23 cellular contexts compared by ENCODE assay signal in genomic region chr3:104584702-104585101, GRCh38.
A peak's percentile ranks its signal among the peaks of the same experiment; 100 is the strongest.
DNase-seq lines count a peak whose midpoint lies in the region; ATAC-seq, FAIRE-seq and TF ChIP-seq lines count a peak whose summit lies in the region.
"Had no signal": no experiment of that assay in that cellular context is flagged by ENCODE, and none has a peak within 500 bp of the region (broad histone marks: within the 10 kb centered on the region; RNA-seq: fewer than 3 reads in every experiment).

No MANE protein-coding gene starts in this region.

- H3K79me2 ChIP-seq in PC-9 (ENCODE audit: low read depth) (no peaks in the 10 kb centered on the region), H1 (ENCODE audit: control insufficient read depth in 1 of 2, insufficient read depth in 2 of 2, low read length in 2 of 2) (no peaks in the 10 kb centered on the region), osteoblast (ENCODE audit: insufficient read depth, low read length) (no peaks in the 10 kb centered on the region)

- no peak overlapping the region for H2BK120ac ChIP-seq in H1 (replicated peaks; ENCODE audit: low read depth, low read length)

- WGBS in H1 (ENCODE audit: extremely low coverage in 1 of 2, insufficient coverage in 1 of 2, insufficient read length in 1 of 2, insufficient replicate concordance in 2 of 2, low coverage in 1 of 2, low lambda C conversion rate in 2 of 2, missing lambda C conversion rate in 1 of 2), 2 experiments = 88% methylated on average over 5 of the region's 5 CpGs; no CpG with 5 or more reads in 1 of the 2 experiments

- no peak overlapping the region for H3K27ac ChIP-seq in PC-9
- H3K27ac ChIP-seq in H1 (ENCODE audit: low read depth, low read length) = no peak overlapping the region
- H3K27ac ChIP-seq in osteoblast (ENCODE audit: low read depth, low read length) = no peak overlapping the region
- H3K27ac ChIP-seq: BLaER1, Peyer's patch had no signal

- POLR2A ChIA-PET in PC-9 (lab: Charles Lee; ENCODE audit: unreplicated experiment) (no interaction called here), H1 (lab: Charles Lee; ENCODE audit: partially characterized antibody) (no interaction called here)

- no peak overlapping the region for H4K8ac ChIP-seq in H1 (ENCODE audit: extremely low read depth, insufficient read depth, low read length)

- H3K27me3 ChIP-seq in PC-9 (ENCODE audit: insufficient read depth, low read depth) (no peaks in the 10 kb centered on the region), H1 (replicated peaks in 1 of 4; ENCODE audit: control insufficient read depth in 3 of 4, extremely low read depth in 1 of 4, insufficient read depth in 3 of 4, low read length in 3 of 4) (no peaks in the 10 kb centered on the region), osteoblast (ENCODE audit: insufficient read depth, low read length) (no peaks in the 10 kb centered on the region)
- H3K27me3 ChIP-seq: BLaER1, MG63, Peyer's patch had no signal

- no peak overlapping the region for H3K4me3 ChIP-seq in PC-9
- no peak overlapping the region for H3K4me3 ChIP-seq in H1 (ENCODE audit: extremely low read depth in 1 of 4, insufficient read depth in 2 of 4, low read depth in 3 of 4, low read length in 4 of 4)
- no peak overlapping the region for H3K4me3 ChIP-seq in osteoblast (ENCODE audit: insufficient read depth, low read length)
- H3K4me3 ChIP-seq: BLaER1, GM23338, HAP-1, MG63, Peyer's patch had no signal

- H3K23me2 ChIP-seq in H1 (ENCODE audit: low read depth, low read length) = no peaks in the 10 kb centered on the region

- H3K56ac ChIP-seq in H1 (replicated peaks; ENCODE audit: insufficient read length, low read depth, low read length) = no peak overlapping the region

- H2AK5ac ChIP-seq in H1 (ENCODE audit: low read depth, low read length) = no peak overlapping the region

- no peak overlapping the region for H4K91ac ChIP-seq in H1 (replicated peaks; ENCODE audit: insufficient read length, low read length)

- DNase-seq in PC-9 (no peak), H1 (ENCODE audit: low read depth in 1 of 2, low spot score in 2 of 2) (no peak), left kidney (ENCODE audit: low read depth, low spot score) (peak; percentile 7), osteoblast (ENCODE audit: insufficient read length, low spot score, missing footprints) (no peak), HuH-7 (ENCODE audit: low spot score) (no peak), T-helper 2 cell (no peak)
- DNase-seq: CD4-positive, CD25-positive, alpha-beta regulatory T cell; HFFc6; KBM-7; MG63; NCI-H2029; NCI-H2227 treated with DMSO at 0.1 percent for 48 hours; NCI-H526 treated with DMSO at 0.1 percent for 48 hours; Peyer's patch; SHP77 treated with DMSO at 0.1 percent for 48 hours; SK-N-SH; SW 1271 had no signal

- H3K36me3 ChIP-seq in PC-9 (ENCODE audit: low read depth) (no peaks in the 10 kb centered on the region), H1 (ENCODE audit: control insufficient read depth in 2 of 4, insufficient read depth in 4 of 4, low read length in 3 of 4) (no peaks in the 10 kb centered on the region), osteoblast (ENCODE audit: insufficient read depth, low read length) (no peaks in the 10 kb centered on the region)
- H3K36me3 ChIP-seq: BLaER1, HAP-1, MG63, Peyer's patch had no signal

- H3K9me3 ChIP-seq in PC-9 (ENCODE audit: insufficient read depth, low read depth) (peaks cover 16% of the 10 kb centered on the region), H1 (ENCODE audit: insufficient read depth in 2 of 2, low read depth in 1 of 2, low read length in 1 of 2) (peaks cover 3 to 4% of the 10 kb centered on the region in 2 experiments; a peak in 3 of 4 replicates), osteoblast (ENCODE audit: low read depth, low read length) (no peaks in the 10 kb centered on the region)
- H3K9me3 ChIP-seq: HAP-1, MG63, Peyer's patch, SK-N-SH had no signal

- H3K9ac ChIP-seq in H1 (replicated peaks in 1 of 4; ENCODE audit: extremely low read depth in 1 of 4, low read depth in 3 of 4, low read length in 3 of 4) = no peak overlapping the region
- H3K9ac ChIP-seq: BLaER1, SK-N-SH had no signal

- H3K4me2 ChIP-seq in PC-9 (no peak overlapping the region), H1 (ENCODE audit: insufficient read depth in 1 of 2, low read depth in 2 of 2, low read length in 2 of 2) (no peak overlapping the region), osteoblast (ENCODE audit: insufficient read depth, low read length) (no peak overlapping the region)
- H3K4me2 ChIP-seq: BLaER1, GM23338, SK-N-SH had no signal

- no peak overlapping the region for H2BK15ac ChIP-seq in H1 (ENCODE audit: low read length)

- no peak overlapping the region for H2BK5ac ChIP-seq in H1 (ENCODE audit: low read depth, low read length)

- H4K5ac ChIP-seq in H1 (ENCODE audit: insufficient read length, low read depth, low read length) = no peak overlapping the region

- no peak for TF ChIP-seq RAD21 in H1 (IDR thresholded peaks at IDR 0.05 in 1 of 2, conservative IDR thresholded peaks at IDR 0.05 in 1 of 2; ENCODE audit: low read depth in 2 of 2, low read length in 2 of 2)

- no peaks in the 10 kb centered on the region for H3K9me2 ChIP-seq in PC-9 (ENCODE audit: insufficient read depth)
- H3K9me2 ChIP-seq: SK-N-SH had no signal

- 0 out of 2 replicates have a peak overlapping the region, but pooled peaks have one; percentile 17 for H2AFZ ChIP-seq in PC-9
- H2AFZ ChIP-seq in H1 (ENCODE audit: low read length) = peak overlapping the region; percentile 26; the same call in 1 of the 2 replicates
- H2AFZ ChIP-seq in osteoblast (ENCODE audit: low read length) = peak overlapping the region; percentile 62
- H2AFZ ChIP-seq: GM23338 had no signal

- CTCF ChIA-PET in PC-9 (lab: Charles Lee) = no interaction called here
- CTCF ChIA-PET in H1 (lab: Charles Lee; ENCODE audit: partially characterized antibody) = no interaction called here

- no peak overlapping the region for H3K14ac ChIP-seq in H1 (ENCODE audit: insufficient read length)

- H4K20me1 ChIP-seq in PC-9 (ENCODE audit: insufficient read depth) (no peaks in the 10 kb centered on the region), H1 (replicated peaks in 1 of 2; ENCODE audit: control insufficient read depth in 1 of 2, insufficient read depth in 2 of 2, low read length in 2 of 2) (no peaks in the 10 kb centered on the region), osteoblast (ENCODE audit: insufficient read depth, low read length) (no peaks in the 10 kb centered on the region)
- H4K20me1 ChIP-seq: BLaER1 had no signal

- no peak overlapping the region for H3K4ac ChIP-seq in H1 (replicated peaks; ENCODE audit: insufficient read length, low read depth, low read length)

- FAIRE-seq in H1 (lab: Jason Lieb, UNC) = no peak
- FAIRE-seq: G401.6, HepG2 had no signal

- H3K79me1 ChIP-seq in H1 (ENCODE audit: low read depth, low read length) = no peaks in the 10 kb centered on the region

- H3F3A ChIP-seq in PC-9 (ENCODE audit: insufficient read depth, low read depth) = no peaks in the 10 kb centered on the region

- H3K4me1 ChIP-seq in PC-9 (replicated peaks; ENCODE audit: insufficient read depth) (no peaks in the 10 kb centered on the region), H1 (replicated peaks in 1 of 4; ENCODE audit: control insufficient read depth in 3 of 4, insufficient read depth in 4 of 4, low read length in 3 of 4) (no peaks in the 10 kb centered on the region), osteoblast (ENCODE audit: insufficient read depth, low read length) (no peaks in the 10 kb centered on the region)
- H3K4me1 ChIP-seq: BLaER1, HAP-1, Peyer's patch had no signal

- ATAC-seq in HG02884 (IDR thresholded peaks at IDR 0.05; ENCODE audit: unreplicated experiment) = no peak
- ATAC-seq: GM23338, HepG2 had no signal

- H2BK12ac ChIP-seq in H1 (ENCODE audit: low read depth, low read length) = no peak overlapping the region

- H3K18ac ChIP-seq in H1 (ENCODE audit: extremely low read depth, low read length) = no peak overlapping the region

- H2BK20ac ChIP-seq in H1 (ENCODE audit: low read length) = no peak overlapping the region

- TF ChIP-seq EP300 in H1 (IDR thresholded peaks at IDR 0.05; ENCODE audit: borderline replicate concordance in 1 of 2, low read depth in 2 of 2, low read length in 2 of 2) = no peak

- no TSS peak for BruUV-seq in PC-9 (replicated peaks; lab: Mats Ljungman, UMichigan)

- TF ChIP-seq CTCF in PC-9 (conservative IDR thresholded peaks at IDR 0.05) (no peak), H1 (IDR thresholded peaks at IDR 0.05; ENCODE audit: control extremely low read depth in 1 of 3, insufficient read depth in 1 of 3, low read depth in 1 of 3, low read length in 3 of 3) (no peak), osteoblast (IDR thresholded peaks at IDR 0.05; ENCODE audit: extremely low read depth, low read depth, low read length) (no peak)

- H3K23ac ChIP-seq in H1 (ENCODE audit: insufficient read length) = no peak overlapping the region

- intact Hi-C loops in PC-9 (cut with micrococcal nuclease; ENCODE audit: unreplicated experiment) = no loop called here

- no peak for TF ChIP-seq POLR2A in H1 (IDR thresholded peaks at IDR 0.05; ENCODE audit: control extremely low read depth in 1 of 2, low read depth in 2 of 2, low read length in 2 of 2)

TF ChIP-seq in H1, 55 proteins besides CTCF, POLR2A, EP300 and RAD21:
- no peak for TF ChIP-seq TEAD4 (IDR thresholded peaks at IDR 0.05; ENCODE audit: low read depth, low read length)
- no peak for TF ChIP-seq SIRT6 (IDR thresholded peaks at IDR 0.05; ENCODE audit: low read length)
- TF ChIP-seq SUZ12 (IDR thresholded peaks at IDR 0.05; ENCODE audit: low read length) = no peak
- no peak for TF ChIP-seq BCL11A (IDR thresholded peaks at IDR 0.05; ENCODE audit: low read depth in 2 of 2, low read length in 2 of 2)
- TF ChIP-seq CHD2 (IDR thresholded peaks at IDR 0.05; ENCODE audit: low read length) = no peak
- TF ChIP-seq BRCA1 (IDR thresholded peaks at IDR 0.05; ENCODE audit: low read depth, low read length) = no peak
- no peak for TF ChIP-seq RFX5 (IDR thresholded peaks at IDR 0.05; ENCODE audit: borderline replicate concordance, low read depth, low read length)
- TF ChIP-seq NRF1 (IDR thresholded peaks at IDR 0.05; ENCODE audit: low read depth, low read length) = no peak
- no peak for TF ChIP-seq CEBPB (IDR thresholded peaks at IDR 0.05; ENCODE audit: low read depth, low read length)
- TF ChIP-seq CBX8 (IDR thresholded peaks at IDR 0.05; ENCODE audit: borderline replicate concordance, low read depth, low read length) = no peak
- no peak for TF ChIP-seq CHD1 (IDR thresholded peaks at IDR 0.05; ENCODE audit: low read depth, low read length)
- TF ChIP-seq POLR2AphosphoS5 (IDR thresholded peaks at IDR 0.05; ENCODE audit: low read depth, low read length) = no peak
- TF ChIP-seq MAFK (IDR thresholded peaks at IDR 0.05; ENCODE audit: low read depth, low read length) = no peak
- no peak for TF ChIP-seq CTBP2 (IDR thresholded peaks at IDR 0.05; ENCODE audit: borderline replicate concordance, insufficient read depth, insufficient read length, low read length)
- no peak for TF ChIP-seq TAF1 (IDR thresholded peaks at IDR 0.05; ENCODE audit: low read depth, low read length)
